17 cellular contexts compared by ENCODE assay signal in the genomic region with DNA sequence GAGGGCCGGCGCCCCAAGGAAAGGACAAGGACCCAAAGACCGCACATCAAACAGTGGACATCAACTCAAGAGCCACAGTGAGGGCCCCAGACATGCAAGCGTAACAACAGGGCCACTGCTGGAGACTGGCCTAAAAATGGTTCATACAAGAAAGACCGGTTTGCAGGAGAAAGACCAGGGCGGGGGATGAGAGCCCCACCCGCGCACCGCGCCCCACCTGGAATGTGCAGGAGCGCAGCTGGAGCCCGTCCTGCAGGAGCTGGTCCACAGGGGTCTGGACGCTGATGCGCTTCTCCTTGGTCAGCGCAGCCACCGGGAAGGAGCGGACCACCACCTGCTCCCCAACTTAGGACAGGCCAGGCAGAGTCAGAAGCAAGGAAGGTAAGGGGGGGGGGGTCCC. TPM values are rescaled to one million over a fixed set of nuclear protein-coding genes. Genes with fewer than 3 reads are reported as not detected.
DNase-seq lines count a peak whose midpoint lies in the region; ATAC-seq, FAIRE-seq and TF ChIP-seq lines count a peak whose summit lies in the region.
"Had no signal": no experiment of that assay in that cellular context is flagged by ENCODE, and none has a peak within 500 bp of the region (broad histone marks: within the 10 kb centered on the region; RNA-seq: fewer than 3 reads in every experiment).

No MANE protein-coding gene starts in this region.

- DNase-seq in Caco-2 (peak in 1 of 2 experiments; percentile 52), bronchial epithelial cell (ENCODE audit: low read depth) (peak; percentile 46), left lung (no peak), stomach (peak; percentile 73), NCI-H69 (lab: John Stamatoyannopoulos, UW) (no peak), NCI-H526 treated with DMSO at 0.1 percent for 48 hours (lab: John Stamatoyannopoulos, UW) (no peak), mesendoderm (no peak), osteocyte (ENCODE audit: extremely low spot score, unreplicated experiment) (no peak)
- DNase-seq: H9, NCI-H1092, NCI-H1694, NCI-H774 had no signal

- TF ChIP-seq CTCF in Caco-2 (IDR thresholded peaks at IDR 0.05; ENCODE audit: insufficient read depth in 1 of 2, low read depth in 1 of 2, low read length in 1 of 2, severe bottlenecking in 1 of 2, unreplicated experiment in 1 of 2): no peak
- TF ChIP-seq CTCF in bronchial epithelial cell (IDR thresholded peaks at IDR 0.05; ENCODE audit: insufficient read depth, low read length, severe bottlenecking): no peak
- TF ChIP-seq CTCF in left lung (IDR thresholded peaks at IDR 0.05): no peak
- TF ChIP-seq CTCF in stomach (IDR thresholded peaks at IDR 0.05): no peak
- no peak for TF ChIP-seq CTCF in osteocyte (IDR thresholded peaks at IDR 0.05)

- 50 to 88% (median 66%) methylated on average over 17 of the region's 17 CpGs for WGBS in stomach, 5 donors
- no CpG with 5 or more reads among the region's 17 CpGs for WGBS in mesendoderm (ENCODE audit: extremely low coverage, insufficient coverage, low lambda C conversion rate)

- no peak overlapping the region for H4K5ac ChIP-seq in mesendoderm (ENCODE audit: low read length)

- CTCF ChIA-PET in Caco-2 (lab: Charles Lee): no interaction called here

- FAIRE-seq in bronchial epithelial cell (lab: Jason Lieb, UNC): peak; percentile 83
- FAIRE-seq: K562 had no signal

- no peaks in the 10 kb centered on the region for H3K27me3 ChIP-seq in Caco-2 (replicated peaks; ENCODE audit: control insufficient read depth, insufficient read depth, low read length)
- H3K27me3 ChIP-seq in bronchial epithelial cell (ENCODE audit: control insufficient read depth, insufficient read depth, low read length): no peaks in the 10 kb centered on the region
- H3K27me3 ChIP-seq in left lung: no peaks in the 10 kb centered on the region
- no peaks in the 10 kb centered on the region for H3K27me3 ChIP-seq in stomach
- H3K27me3 ChIP-seq in mesendoderm (ENCODE audit: insufficient read depth, low read length, poor library complexity): no peaks in the 10 kb centered on the region
- H3K27me3 ChIP-seq: BLaER1 treated with 17β-estradiol and CSF1 and Interleukin-3, amounts not matched to agents 10 nM and 100 nM had no signal

- H3K4me1 ChIP-seq in Caco-2 (peaks cover 6% of the 10 kb centered on the region; the same call in 1 of the 2 replicates), left lung (no peaks in the 10 kb centered on the region), stomach (peaks cover 0 to 12% (median 4%) of the 10 kb centered on the region in 4 donors), mesendoderm (ENCODE audit: control insufficient read depth, low read depth, low read length) (no peaks in the 10 kb centered on the region)
- H3K4me1 ChIP-seq: BLaER1 treated with 17β-estradiol and CSF1 and Interleukin-3, amounts not matched to agents 10 nM and 100 nM had no signal

- H3K36me3 ChIP-seq in Caco-2 (ENCODE audit: control insufficient read depth, insufficient read depth, low read length) (peaks cover 5% of the 10 kb centered on the region), bronchial epithelial cell (ENCODE audit: control insufficient read depth, insufficient read depth, low read length) (peaks cover 55% of the 10 kb centered on the region), left lung (peaks cover 0 to 100% of the 10 kb centered on the region in 2 donors), stomach (peaks cover 98 to 100% (median 100%) of the 10 kb centered on the region in 4 donors), mesendoderm (ENCODE audit: control insufficient read depth, insufficient read depth, low read length) (peaks cover 16% of the 10 kb centered on the region)

- H3K79me2 ChIP-seq in mesendoderm (ENCODE audit: control insufficient read depth, insufficient read depth, low read length): no peaks in the 10 kb centered on the region

- no peak overlapping the region for H3K56ac ChIP-seq in mesendoderm (ENCODE audit: low read length)

- no peak for TF ChIP-seq POLR2A in stomach (IDR thresholded peaks at IDR 0.05)

- no peaks in the 10 kb centered on the region for H3K79me1 ChIP-seq in mesendoderm (ENCODE audit: low read length)

- H2BK15ac ChIP-seq in mesendoderm (replicated peaks; ENCODE audit: low read depth): no peak overlapping the region

- no peaks in the 10 kb centered on the region for H3K9me3 ChIP-seq in Caco-2
- H3K9me3 ChIP-seq in left lung: no peaks in the 10 kb centered on the region
- H3K9me3 ChIP-seq in stomach: no peaks in the 10 kb centered on the region
- H3K9me3 ChIP-seq: BLaER1 treated with 17β-estradiol and CSF1 and Interleukin-3, amounts not matched to agents 10 nM and 100 nM had no signal

- no peak overlapping the region for H3K18ac ChIP-seq in mesendoderm (ENCODE audit: low read length)

- H2BK5ac ChIP-seq in mesendoderm (ENCODE audit: low read length): no peak overlapping the region

- H3K4me2 ChIP-seq in mesendoderm (ENCODE audit: low read length): no peak overlapping the region
- H3K4me2 ChIP-seq: BLaER1 treated with 17β-estradiol and CSF1 and Interleukin-3, amounts not matched to agents 10 nM and 100 nM had no signal

- no TSS peak for BruUV-seq in Caco-2 (replicated peaks; lab: Mats Ljungman, UMichigan)

- H3K27me3 Mint-ChIP-seq in Caco-2 (ENCODE audit: insufficient read depth, unreplicated experiment): no peaks in the 10 kb centered on the region
- H3K27me3 Mint-ChIP-seq in osteocyte (ENCODE audit: unreplicated experiment): no peaks in the 10 kb centered on the region

- H3K4me1 Mint-ChIP-seq in Caco-2 (ENCODE audit: low read depth, unreplicated experiment) (peaks cover 5% of the 10 kb centered on the region), osteocyte (ENCODE audit: unreplicated experiment) (no peaks in the 10 kb centered on the region)
- H3K4me1 Mint-ChIP-seq: H9 had no signal

- TF ChIP-seq EP300 in stomach (IDR thresholded peaks at IDR 0.05): no peak

- H3K36me3 Mint-ChIP-seq in Caco-2 (ENCODE audit: insufficient read depth, unreplicated experiment) (peaks cover 33% of the 10 kb centered on the region), osteocyte (ENCODE audit: unreplicated experiment) (peaks cover 31% of the 10 kb centered on the region)

- H3K9ac ChIP-seq in mesendoderm (ENCODE audit: low read length): no peak overlapping the region
- H3K9ac ChIP-seq: BLaER1 treated with 17β-estradiol and CSF1 and Interleukin-3, amounts not matched to agents 10 nM and 100 nM had no signal

- H3K27ac ChIP-seq in left lung (no peak overlapping the region), stomach (no peak overlapping the region), mesendoderm (ENCODE audit: low read depth, low read length) (no peak overlapping the region)
- H3K27ac ChIP-seq: BLaER1 treated with 17β-estradiol and CSF1 and Interleukin-3, amounts not matched to agents 10 nM and 100 nM had no signal

- intact Hi-C loops in Caco-2 (cut with micrococcal nuclease; ENCODE audit: unreplicated experiment) (no loop called here), left lung (cut with DNase I) (no loop called here), stomach (cut with DNase I; ENCODE audit: low total_unique reads) (no loop called here)

- peak overlapping the region; percentile 35 for H3K4me3 Mint-ChIP-seq in Caco-2 (ENCODE audit: unreplicated experiment)
- no peak overlapping the region for H3K4me3 Mint-ChIP-seq in osteocyte (ENCODE audit: unreplicated experiment)
- H3K4me3 Mint-ChIP-seq: H9 had no signal

- peak; percentile 76 for ATAC-seq in left lung
- ATAC-seq: K562, Right ventricle myocardium inferior had no signal

- peak overlapping the region; percentile 45 for H3K27ac Mint-ChIP-seq in Caco-2 (ENCODE audit: unreplicated experiment)
- H3K27ac Mint-ChIP-seq in osteocyte (ENCODE audit: unreplicated experiment): no peak overlapping the region
- H3K27ac Mint-ChIP-seq: H9 had no signal

- H3K9me3 Mint-ChIP-seq in Caco-2 (ENCODE audit: unreplicated experiment) (no peaks in the 10 kb centered on the region), osteocyte (ENCODE audit: unreplicated experiment) (no peaks in the 10 kb centered on the region)
- H3K9me3 Mint-ChIP-seq: H9 had no signal

- no peak overlapping the region for H3K4ac ChIP-seq in mesendoderm (ENCODE audit: low read depth, low read length)

- no peak overlapping the region for H2AK5ac ChIP-seq in mesendoderm (ENCODE audit: low read length)

- H3K23ac ChIP-seq in mesendoderm (ENCODE audit: low read length): no peak overlapping the region

- no peak overlapping the region for H4K8ac ChIP-seq in mesendoderm (ENCODE audit: low read depth, low read length)

- POLR2A ChIA-PET in Caco-2 (lab: Charles Lee): no interaction called here

- no peak overlapping the region for H3K4me3 ChIP-seq in Caco-2 (ENCODE audit: low read depth, low read length)
- no peak overlapping the region for H3K4me3 ChIP-seq in bronchial epithelial cell (ENCODE audit: low read depth, low read length)
- no peak overlapping the region for H3K4me3 ChIP-seq in left lung
- no peak overlapping the region for H3K4me3 ChIP-seq in stomach
- H3K4me3 ChIP-seq in mesendoderm (ENCODE audit: low read length): no peak overlapping the region
- H3K4me3 ChIP-seq: BLaER1 treated with 17β-estradiol and CSF1 and Interleukin-3, amounts not matched to agents 10 nM and 100 nM; K562 had no signal

- no peak overlapping the region for H2BK120ac ChIP-seq in mesendoderm (ENCODE audit: low read depth, low read length)

RNA-seq across cellular contexts. Expression of a gene that starts 13.9 kb away (rescaled TPM):
- total RNA-seq in Caco-2 (2022) (77.8 and 82.8 TPM in 2 replicates), bronchial epithelial cell (123 and 129 TPM in 2 replicates), left lung (10 to 100 TPM; 57.1 to 69.9 TPM), stomach (100 to 1,000 TPM in 1 of 5 donors, 10 to 100 TPM in 4; 34.9 to 122 (median 65.2) TPM), osteocyte (96.5 and 110 TPM in 2 replicates)
- polyA plus RNA-seq in stomach: 10 to 100 TPM in 2 of 3 donors, 1 to 10 TPM in 1; 9.6 to 42.3 (median 25.0) TPM
- 15.8 TPM for polyA plus RNA-seq in mesendoderm (2013, experiment 1 of 2)
- polyA plus RNA-seq in mesendoderm (2013, experiment 2 of 2): 15.4 TPM

RNA-seq across cellular contexts. Expression of a gene that starts 20.4 kb away (rescaled TPM):
- total RNA-seq in Caco-2 (2022): 28.8 and 30.5 TPM in 2 replicates
- 3.7 and 5.4 TPM in 2 replicates for total RNA-seq in bronchial epithelial cell
- 1 to 10 TPM; 2.2 to 3.5 TPM for total RNA-seq in left lung
- total RNA-seq in stomach: 1 to 10 TPM in 1 of 5 donors, under 1 TPM in 1, not detected in 3; 0.37 to 1.3 TPM
- polyA plus RNA-seq in stomach: 1 to 10 TPM; 1.5 to 3.7 (median 1.6) TPM
- 3.5 TPM for polyA plus RNA-seq in mesendoderm (2013, experiment 1 of 2)
- polyA plus RNA-seq in mesendoderm (2013, experiment 2 of 2): 3.8 TPM
- total RNA-seq in osteocyte: 20.6 and 21.1 TPM in 2 replicates
- total RNA-seq: A172, Right ventricle myocardium inferior had no signal

RNA-seq across cellular contexts. Expression of a gene that starts 25.7 kb away (rescaled TPM):
- total RNA-seq in Caco-2 (2022): 0.32 TPM in 1 of 2 replicates, not detected in the other
- total RNA-seq in bronchial epithelial cell: not detected in 2 replicates
- total RNA-seq in left lung: not detected
- not detected for total RNA-seq in stomach
- polyA plus RNA-seq in stomach: under 1 TPM in 1 of 3 donors, not detected in 2; 0.40 TPM
- polyA plus RNA-seq in mesendoderm (2013, experiment 1 of 2): 0.08 TPM
- 0.03 TPM for polyA plus RNA-seq in mesendoderm (2013, experiment 2 of 2)
- 0.76 and 1.5 TPM in 2 replicates for total RNA-seq in osteocyte
- total RNA-seq: A172, K562, M059J, Right ventricle myocardium inferior had no signal

RNA-seq across cellular contexts. Expression of a gene that starts 46.6 kb away (rescaled TPM):
- 68.8 and 77.1 TPM in 2 replicates for total RNA-seq in Caco-2 (2022)
- total RNA-seq in bronchial epithelial cell: 10.3 and 12.7 TPM in 2 replicates
- 10 to 100 TPM; 73.1 to 76.4 TPM for total RNA-seq in left lung
- total RNA-seq in stomach: 100 to 1,000 TPM in 1 of 5 donors, 10 to 100 TPM in 4; 11.9 to 212 (median 58.5) TPM
- polyA plus RNA-seq in stomach: 10 to 100 TPM; 13.1 to 73.4 (median 25.6) TPM
- 21.1 TPM for polyA plus RNA-seq in mesendoderm (2013, experiment 1 of 2)
- polyA plus RNA-seq in mesendoderm (2013, experiment 2 of 2): 20.8 TPM
- total RNA-seq in osteocyte: 107 and 108 TPM in 2 replicates

RNA-seq across cellular contexts. Expression of a gene that starts 47.1 kb away (rescaled TPM):
- 84.3 and 88.9 TPM in 2 replicates for total RNA-seq in Caco-2 (2022)
- 28.3 and 44.2 TPM in 2 replicates for total RNA-seq in bronchial epithelial cell
- total RNA-seq in left lung: 10 to 100 TPM; 45.5 to 50.1 TPM
- total RNA-seq in stomach: 10 to 100 TPM; 12.9 to 34.8 (median 23.2) TPM
- 10 to 100 TPM; 34.5 to 47.9 (median 38.4) TPM for polyA plus RNA-seq in stomach
- 26.9 TPM for polyA plus RNA-seq in mesendoderm (2013, experiment 1 of 2)
- 27.3 TPM for polyA plus RNA-seq in mesendoderm (2013, experiment 2 of 2)
- total RNA-seq in osteocyte: 46.3 and 47.0 TPM in 2 replicates

Comparison
In these comparisons a context has a peak if more than half of its experiments do, and no peak if none do; other contexts are left out.
1. DNase-seq: peak in bronchial epithelial cell (single experiment) and stomach (single experiment); none in left lung (0 of 2), NCI-H69 (single experiment), NCI-H526 treated with DMSO at 0.1 percent for 48 hours (single experiment), mesendoderm (single experiment) and osteocyte (single experiment).